ENCODE assay signal across 40 cellular contexts in genomic region chr17:10767237-10767636, GRCh38. TPM values are rescaled to one million over a fixed set of nuclear protein-coding genes. Genes with fewer than 3 reads are reported as not detected.
"Had no signal": no experiment of that assay in that cellular context is flagged by ENCODE, and none has a peak within 500 bp of the region (broad histone marks: within the 10 kb centered on the region; RNA-seq: fewer than 3 reads in every experiment).

No MANE protein-coding gene starts in this region.

- H3K27me3 ChIP-seq: adrenal gland, body of pancreas, brain microvascular endothelial cell, breast epithelium had no signal

- FAIRE-seq: astrocyte, TTC549 had no signal

- H3K4me1 Mint-ChIP-seq: activated B cell treated with CpG ODN at 0.5 μM for 24 hours; activated CD4-positive, alpha-beta T cell treated with anti-CD3 and anti-CD28 coated beads, Interleukin-2, amount 10 ng/mL, durations not matched to agents 24 days and 14 days; activated naive CD8-positive, alpha-beta T cell treated with anti-CD3 and anti-CD28 coated beads for 36 hours; activated T-helper 17 cell treated with anti-CD3 and anti-CD28 coated beads, Interleukin-2, amount 50 U/mL, for 72 hours had no signal

- H3K27ac ChIP-seq: adrenal gland, body of pancreas, brain microvascular endothelial cell, breast epithelium, VCaP had no signal

- H3K4me3 Mint-ChIP-seq: activated B cell treated with CpG ODN at 0.5 μM for 24 hours; activated CD4-positive, alpha-beta memory T cell treated with anti-CD3 and anti-CD28 coated beads for 36 hours; activated CD4-positive, alpha-beta T cell treated with anti-CD3 and anti-CD28 coated beads, Interleukin-2, amount 10 ng/mL, durations not matched to agents 24 days and 14 days; activated CD8-positive, alpha-beta T cell treated with anti-CD3 and anti-CD28 coated beads for 36 hours; activated naive CD4-positive, alpha-beta T cell treated with anti-CD3 and anti-CD28 coated beads for 36 hours; activated naive CD8-positive, alpha-beta T cell treated with anti-CD3 and anti-CD28 coated beads for 36 hours; activated T-cell treated with anti-CD3 and anti-CD28 coated beads, Interleukin-2, amount 50 U/mL, for 4 hours; activated T-cell treated with anti-CD3 and anti-CD28 coated beads, Interleukin-2, amount 50 U/mL, for 72 hours; activated T-helper 1 cell treated with anti-CD3 and anti-CD28 coated beads, Interleukin-12 subunit alpha, Interleukin-12 subunit beta, Interleukin-2, Interleukin-4 antibody, amounts not matched to agents 30 ng/mL and 10 ng/mL and 1 ng/mL, durations not matched to agents 14 hours and 24 hours and 36 hours; activated T-helper 17 cell treated with anti-CD3 and anti-CD28 coated beads, Interleukin-2, amount 50 U/mL, for 72 hours; T-helper 1 cell treated with Interleukin-12 subunit alpha and Interleukin-12 subunit beta and Interleukin-4 antibody, amounts not matched to agents 30 μg/mL and 1 μg/mL, for 36 hours; T-helper 2 cell treated with Interferon-gamma antibody and Interleukin-4, amounts not matched to agents 5 μg/mL and 100 μg/mL, for 36 hours had no signal

- H3K9me3 ChIP-seq: adrenal gland, body of pancreas had no signal

- ATAC-seq: activated CD8-positive, alpha-beta T cell treated with anti-CD3 and anti-CD28 coated beads for 36 hours; activated naive CD4-positive, alpha-beta T cell treated with anti-CD3 and anti-CD28 coated beads, Interleukin-2, amount 50 U/mL, for 72 hours; activated T-cell treated with anti-CD3 and anti-CD28 coated beads, Interleukin-2, amount 50 U/mL, for 4 hours; activated T-cell treated with anti-CD3 and anti-CD28 coated beads, Interleukin-2, amount 50 U/mL, for 72 hours; activated T-helper 17 cell treated with anti-CD3 and anti-CD28 coated beads, Interleukin-2, amount 50 U/mL, for 72 hours; body of pancreas had no signal

- DNase-seq: activated B cell treated with CpG ODN at 0.5 μM for 24 hours; activated CD4-positive, alpha-beta memory T cell treated with anti-CD3 and anti-CD28 coated beads for 36 hours; activated CD4-positive, alpha-beta T cell treated with anti-CD3 and anti-CD28 coated beads for 4 hours; activated CD4-positive, alpha-beta T cell treated with anti-CD3 and anti-CD28 coated beads, Interleukin-2, amount 10 ng/mL, durations not matched to agents 24 days and 14 days; activated CD4-positive, alpha-beta T cell treated with anti-CD3 and anti-CD28 coated beads, Interleukin-2, amount 50 U/mL, for 1 hour; activated CD4-positive, alpha-beta T cell treated with anti-CD3 and anti-CD28 coated beads, Interleukin-2, amount 50 U/mL, for 4 hours; activated CD4-positive, CD25-positive, alpha-beta regulatory T cell treated with anti-CD3 and anti-CD28 coated beads, Interleukin-2, amount 50 U/mL, for 72 hours; activated CD8-positive, alpha-beta memory T cell treated with anti-CD3 and anti-CD28 coated beads, Interleukin-2, amount 50 U/mL, for 4 hours; activated CD8-positive, alpha-beta T cell treated with anti-CD3 and anti-CD28 coated beads for 36 hours; activated effector memory CD4-positive, alpha-beta T cell treated with anti-CD3 and anti-CD28 coated beads, Interleukin-2, amount 50 U/mL, for 16 hours; activated gamma-delta T cell treated with Interleukin-2 at 50 U/mL for 16 hours; activated naive CD4-positive, alpha-beta T cell; activated naive CD4-positive, alpha-beta T cell treated with anti-CD3 and anti-CD28 coated beads for 36 hours; activated naive CD4-positive, alpha-beta T cell treated with anti-CD3 and anti-CD28 coated beads, Interleukin-2, amount 50 U/mL, for 16 hours; activated naive CD8-positive, alpha-beta T cell treated with anti-CD3 and anti-CD28 coated beads for 36 hours; activated T-cell treated with anti-CD3 and anti-CD28 coated beads for 4 hours; activated T-cell treated with anti-CD3 and anti-CD28 coated beads, Interleukin-2, amount 50 U/mL, for 1 hour; activated T-cell treated with anti-CD3 and anti-CD28 coated beads, Interleukin-2, amount 50 U/mL, for 4 hours; activated T-cell treated with anti-CD3 and anti-CD28 coated beads, Interleukin-2, amount 50 U/mL, for 72 hours; adrenal gland; amniotic stem cell; aorta; body of pancreas; brain microvascular endothelial cell; central memory CD4-positive, alpha-beta T cell; T-helper 1 cell; T-helper 2 cell; T-helper 9 cell had no signal

- H3K36me3 ChIP-seq: adrenal gland, brain microvascular endothelial cell, breast epithelium had no signal

- H3K4me3 ChIP-seq: adrenal gland, body of pancreas, breast epithelium had no signal

- H3K27ac Mint-ChIP-seq: activated B cell treated with CpG ODN at 0.5 μM for 24 hours; activated CD4-positive, alpha-beta memory T cell treated with anti-CD3 and anti-CD28 coated beads for 36 hours; activated CD4-positive, alpha-beta T cell treated with anti-CD3 and anti-CD28 coated beads, Interleukin-2, amount 10 ng/mL, durations not matched to agents 24 days and 14 days; activated CD8-positive, alpha-beta T cell treated with anti-CD3 and anti-CD28 coated beads for 36 hours; activated naive CD4-positive, alpha-beta T cell treated with anti-CD3 and anti-CD28 coated beads for 36 hours; activated naive CD4-positive, alpha-beta T cell treated with anti-CD3 and anti-CD28 coated beads, Interleukin-2, amount 50 U/mL, for 72 hours; activated naive CD8-positive, alpha-beta T cell treated with anti-CD3 and anti-CD28 coated beads for 36 hours; activated T-cell treated with anti-CD3 and anti-CD28 coated beads, Interleukin-2, amount 50 U/mL, for 72 hours; activated T-helper 1 cell treated with anti-CD3 and anti-CD28 coated beads, Interleukin-12 subunit alpha, Interleukin-12 subunit beta, Interleukin-2, Interleukin-4 antibody, amounts not matched to agents 30 ng/mL and 10 ng/mL and 1 ng/mL, durations not matched to agents 14 hours and 24 hours and 36 hours; activated T-helper 17 cell treated with anti-CD3 and anti-CD28 coated beads, Interleukin-2, amount 50 U/mL, for 72 hours; T-helper 1 cell treated with Interleukin-12 subunit alpha and Interleukin-12 subunit beta and Interleukin-4 antibody, amounts not matched to agents 30 μg/mL and 1 μg/mL, for 36 hours; T-helper 2 cell treated with Interferon-gamma antibody and Interleukin-4, amounts not matched to agents 5 μg/mL and 100 μg/mL, for 36 hours had no signal

- H3K4me1 ChIP-seq: adrenal gland, body of pancreas, breast epithelium had no signal

- H3K27me3 Mint-ChIP-seq: activated B cell treated with CpG ODN at 0.5 μM for 24 hours; activated CD4-positive, alpha-beta memory T cell treated with anti-CD3 and anti-CD28 coated beads for 36 hours; activated CD4-positive, alpha-beta T cell treated with anti-CD3 and anti-CD28 coated beads, Interleukin-2, amount 10 ng/mL, durations not matched to agents 24 days and 14 days; activated CD8-positive, alpha-beta T cell treated with anti-CD3 and anti-CD28 coated beads for 36 hours; activated naive CD8-positive, alpha-beta T cell treated with anti-CD3 and anti-CD28 coated beads for 36 hours; activated T-helper 17 cell treated with anti-CD3 and anti-CD28 coated beads, Interleukin-2, amount 50 U/mL, for 72 hours had no signal

RNA-seq across cellular contexts. Expression of gene TMEM238L, which starts 36.7 kb away (rescaled TPM):
- total RNA-seq: activated B cell treated with CpG ODN at 0.5 μM for 24 hours; activated CD4-positive, alpha-beta memory T cell treated with anti-CD3 and anti-CD28 coated beads for 36 hours; activated CD4-positive, alpha-beta T cell treated with anti-CD3 and anti-CD28 coated beads, Interleukin-2, amount 10 ng/mL, durations not matched to agents 24 days and 14 days; activated CD8-positive, alpha-beta memory T cell treated with anti-CD3 and anti-CD28 coated beads for 36 hours; activated CD8-positive, alpha-beta T cell treated with anti-CD3 and anti-CD28 coated beads for 36 hours; activated naive CD4-positive, alpha-beta T cell treated with anti-CD3 and anti-CD28 coated beads for 36 hours; activated naive CD4-positive, alpha-beta T cell treated with anti-CD3 and anti-CD28 coated beads, Interleukin-2, amount 50 U/mL, for 72 hours; activated naive CD8-positive, alpha-beta T cell treated with anti-CD3 and anti-CD28 coated beads for 36 hours; activated T-cell treated with anti-CD3 and anti-CD28 coated beads, Interleukin-2, amount 50 U/mL, for 4 hours; activated T-cell treated with anti-CD3 and anti-CD28 coated beads, Interleukin-2, amount 50 U/mL, for 72 hours; activated T-helper 1 cell treated with anti-CD3 and anti-CD28 coated beads, Interleukin-12 subunit alpha, Interleukin-12 subunit beta, Interleukin-2, Interleukin-4 antibody, amounts not matched to agents 30 ng/mL and 10 ng/mL and 1 ng/mL, durations not matched to agents 14 hours and 24 hours and 36 hours; activated T-helper 17 cell treated with anti-CD3 and anti-CD28 coated beads, Interleukin-2, amount 50 U/mL, for 72 hours; aorta; astrocyte; body of pancreas; cardiac septum; cerebellum had no signal
